Comparison of ENCODE assay signal across 1 cellular context in genomic region chr2:158624961-158625360, GRCh38.
TF ChIP-seq lines count a peak whose summit lies in the region.

No MANE protein-coding gene starts in this region.

TF ChIP-seq in WTC11, 78 proteins besides CTCF, POLR2A, EP300 and RAD21 (continued from another document):
- TF ChIP-seq ZNF532 (CRISPR knock-in tag; IDR thresholded peaks at IDR 0.05; ENCODE audit: borderline replicate concordance) (no peak), FOXK1 (CRISPR knock-in tag; IDR thresholded peaks at IDR 0.05) (no peak), ZNF263 (CRISPR knock-in tag; IDR thresholded peaks at IDR 0.05; ENCODE audit: low read depth) (no peak)
TF ChIP-seq in WTC11: peak in this region for 0.
